ENCODE assay signal across 8 cellular contexts in genomic region chr12:14454098-14454907, GRCh38.
A peak's percentile ranks its signal among the peaks of the same experiment; 100 is the strongest.
DNase-seq lines count a peak whose midpoint lies in the region; ATAC-seq and TF ChIP-seq lines count a peak whose summit lies in the region.

No MANE protein-coding gene starts in this region.

- no peaks in the 10 kb centered on the region for H3K27me3 ChIP-seq in heart left ventricle

- H3K4me3 ChIP-seq in heart left ventricle (no peak overlapping the region), coronary artery (no peak overlapping the region)

- peaks cover 75% of the 10 kb centered on the region for H3K36me3 Mint-ChIP-seq in activated CD4-positive, alpha-beta T cell treated with anti-CD3 and anti-CD28 coated beads, Interleukin-2, amount 10 ng/mL, durations not matched to agents 7 days and 5 days (ENCODE audit: low read depth)
- peaks cover 74% of the 10 kb centered on the region for H3K36me3 Mint-ChIP-seq in stimulated activated naive CD8-positive, alpha-beta T cell treated with anti-CD3 and anti-CD28 coated beads, Interleukin-15, Interleukin-2, amounts not matched to agents 100 ng/mL and 50 ng/mL, for 24 hours (ENCODE audit: low read depth)

- TF ChIP-seq CTCF in heart left ventricle (IDR thresholded peaks at IDR 0.05) (peak; percentile 26 to 62 (median 40)), coronary artery (IDR thresholded peaks at IDR 0.05) (no peak)

- POLR2A ChIA-PET in activated CD4-positive, alpha-beta T cell treated with anti-CD3 and anti-CD28 coated beads, Interleukin-2, amount 10 ng/mL, durations not matched to agents 7 days and 5 days (lab: Charles Lee) = no interaction called here

- peak; percentile 68 for ATAC-seq in GM21576 (IDR thresholded peaks at IDR 0.05; ENCODE audit: unreplicated experiment)
- ATAC-seq in heart left ventricle = peak in 3 of 4 donors; percentile 45 to 71 (median 53)

- H3K27ac ChIP-seq in heart left ventricle = no peak overlapping the region
- no peak overlapping the region for H3K27ac ChIP-seq in coronary artery

- no peak for TF ChIP-seq POLR2A in heart left ventricle (IDR thresholded peaks at IDR 0.05)

- intact Hi-C loops in heart left ventricle (cut with DNase I) = loop anchor here in 1 of 10 donors (10.0 kb wide), 1 partner anchor 210 kb away; no protein-coding TSS in a partner anchor

- peaks cover 0 to 76% (median 65%) of the 10 kb centered on the region in 9 donors for H3K36me3 ChIP-seq in heart left ventricle

- WGBS in heart left ventricle, 4 donors = 63 to 75% (median 64%) methylated on average over 2 of the region's 2 CpGs

- no peaks in the 10 kb centered on the region for H3K27me3 Mint-ChIP-seq in activated CD4-positive, alpha-beta T cell treated with anti-CD3 and anti-CD28 coated beads, Interleukin-2, amount 10 ng/mL, durations not matched to agents 7 days and 5 days
- no peaks in the 10 kb centered on the region for H3K27me3 Mint-ChIP-seq in stimulated activated naive CD8-positive, alpha-beta T cell treated with anti-CD3 and anti-CD28 coated beads, Interleukin-15, Interleukin-2, amounts not matched to agents 100 ng/mL and 50 ng/mL, for 24 hours

- peaks cover 0 to 37% (median 1%) of the 10 kb centered on the region in 12 donors for H3K4me1 ChIP-seq in heart left ventricle

- H3K27ac Mint-ChIP-seq in activated CD4-positive, alpha-beta T cell treated with anti-CD3 and anti-CD28 coated beads, Interleukin-2, amount 10 ng/mL, durations not matched to agents 7 days and 5 days = peak overlapping the region; percentile 67
- peak overlapping the region; percentile 64 for H3K27ac Mint-ChIP-seq in stimulated activated naive CD8-positive, alpha-beta T cell treated with anti-CD3 and anti-CD28 coated beads, Interleukin-15, Interleukin-2, amounts not matched to agents 100 ng/mL and 50 ng/mL, for 24 hours

- no peaks in the 10 kb centered on the region for H3K9me3 ChIP-seq in heart left ventricle

- H3K4me3 Mint-ChIP-seq in activated CD4-positive, alpha-beta T cell treated with anti-CD3 and anti-CD28 coated beads, Interleukin-2, amount 10 ng/mL, durations not matched to agents 7 days and 5 days = no peak overlapping the region
- no peak overlapping the region for H3K4me3 Mint-ChIP-seq in stimulated activated naive CD8-positive, alpha-beta T cell treated with anti-CD3 and anti-CD28 coated beads, Interleukin-15, Interleukin-2, amounts not matched to agents 100 ng/mL and 50 ng/mL, for 24 hours

- peaks cover 46% of the 10 kb centered on the region for H3K4me1 Mint-ChIP-seq in activated CD4-positive, alpha-beta T cell treated with anti-CD3 and anti-CD28 coated beads, Interleukin-2, amount 10 ng/mL, durations not matched to agents 7 days and 5 days
- H3K4me1 Mint-ChIP-seq in stimulated activated naive CD8-positive, alpha-beta T cell treated with anti-CD3 and anti-CD28 coated beads, Interleukin-15, Interleukin-2, amounts not matched to agents 100 ng/mL and 50 ng/mL, for 24 hours (ENCODE audit: low read depth) = peaks cover 58% of the 10 kb centered on the region

- CTCF ChIA-PET in activated CD4-positive, alpha-beta T cell treated with anti-CD3 and anti-CD28 coated beads, Interleukin-2, amount 10 ng/mL, durations not matched to agents 7 days and 5 days (lab: Charles Lee) = interaction anchor here (0.7 to 4.6 kb wide), 26 partner anchors 9 to 247 kb away, joined by 3 to 31 read pairs (median 5); partner anchors contain the start of gene ATF7IP

- DNase-seq in activated CD4-positive, CD25-positive, alpha-beta regulatory T cell treated with anti-CD3 and anti-CD28 coated beads, Interleukin-2, amount 50 U/mL, for 16 hours (ENCODE audit: low read depth, low spot score) = peak; percentile 2
- DNase-seq in activated CD4-positive, CD25-positive, alpha-beta regulatory T cell treated with anti-CD3 and anti-CD28 coated beads, Interleukin-2, amount 50 U/mL, for 72 hours = no peak
- DNase-seq in NCI-H146 treated with DMSO at 0.1 percent for 48 hours (lab: John Stamatoyannopoulos, UW; ENCODE audit: unreplicated experiment) = peak; percentile 74
- DNase-seq in activated CD4-positive, alpha-beta T cell treated with anti-CD3 and anti-CD28 coated beads, Interleukin-2, amount 10 ng/mL, durations not matched to agents 7 days and 5 days = peak; percentile 32
- no peak for DNase-seq in heart left ventricle
- no peak for DNase-seq in coronary artery (ENCODE audit: low spot score)

- H3K9me3 Mint-ChIP-seq in activated CD4-positive, alpha-beta T cell treated with anti-CD3 and anti-CD28 coated beads, Interleukin-2, amount 10 ng/mL, durations not matched to agents 7 days and 5 days = peaks cover 14% of the 10 kb centered on the region
- peaks cover 5% of the 10 kb centered on the region for H3K9me3 Mint-ChIP-seq in stimulated activated naive CD8-positive, alpha-beta T cell treated with anti-CD3 and anti-CD28 coated beads, Interleukin-15, Interleukin-2, amounts not matched to agents 100 ng/mL and 50 ng/mL, for 24 hours

Comparison
In these comparisons a context has a peak if more than half of its experiments do, and no peak if none do; other contexts are left out.
1. DNase-seq: peak in activated CD4-positive, CD25-positive, alpha-beta regulatory T cell treated with anti-CD3 and anti-CD28 coated beads, Interleukin-2, amount 50 U/mL, for 16 hours (single experiment), NCI-H146 treated with DMSO at 0.1 percent for 48 hours (single experiment) and activated CD4-positive, alpha-beta T cell treated with anti-CD3 and anti-CD28 coated beads, Interleukin-2, amount 10 ng/mL, durations not matched to agents 7 days and 5 days (single experiment); none in activated CD4-positive, CD25-positive, alpha-beta regulatory T cell treated with anti-CD3 and anti-CD28 coated beads, Interleukin-2, amount 50 U/mL, for 72 hours (single experiment), heart left ventricle (0 of 5) and coronary artery (single experiment).